Comparison of ENCODE assay signal across 37 cellular contexts in genomic region chr2:18122544-18123210, GRCh38.
"Had no signal": no experiment of that assay in that cellular context is flagged by ENCODE, and none has a peak within 500 bp of the region (broad histone marks: within the 10 kb centered on the region; RNA-seq: fewer than 3 reads in every experiment).

No MANE protein-coding gene starts in this region.

- ATAC-seq: activated CD4-positive, alpha-beta T cell treated with anti-CD3 and anti-CD28 coated beads for 36 hours; activated CD4-positive, CD25-positive, alpha-beta regulatory T cell treated with anti-CD3 and anti-CD28 coated beads, Interleukin-2, amount 50 U/mL, for 24 hours; activated CD8-positive, alpha-beta memory T cell treated with anti-CD3 and anti-CD28 coated beads, Interleukin-2, amount 10 ng/mL, durations not matched to agents 7 days and 5 days; activated CD8-positive, alpha-beta T cell treated with anti-CD3 and anti-CD28 coated beads, Interleukin-2, amount 10 ng/mL, durations not matched to agents 7 days and 5 days; activated naive CD8-positive, alpha-beta T cell treated with anti-CD3 and anti-CD28 coated beads, Interleukin-2, amount 50 U/mL, for 24 hours; WTC11 had no signal

- H3K4me1 Mint-ChIP-seq: activated CD4-positive, alpha-beta memory T cell treated with anti-CD3 and anti-CD28 coated beads, Interleukin-2, amount 10 ng/mL, durations not matched to agents 7 days and 5 days; activated CD4-positive, alpha-beta T cell treated with anti-CD3 and anti-CD28 coated beads for 36 hours; activated CD8-positive, alpha-beta memory T cell treated with anti-CD3 and anti-CD28 coated beads, Interleukin-2, amount 10 ng/mL, durations not matched to agents 7 days and 5 days; activated naive CD4-positive, alpha-beta T cell treated with anti-CD3 and anti-CD28 coated beads, Interleukin-2, amount 10 ng/mL, durations not matched to agents 7 days and 5 days; activated naive CD4-positive, alpha-beta T cell treated with anti-CD3 and anti-CD28 coated beads, Interleukin-2, amount 50 U/mL, for 24 hours; activated naive CD8-positive, alpha-beta T cell treated with anti-CD3 and anti-CD28 coated beads, Interleukin-2, amount 10 ng/mL, durations not matched to agents 7 days and 5 days; activated naive CD8-positive, alpha-beta T cell treated with anti-CD3 and anti-CD28 coated beads, Interleukin-2, amount 50 U/mL, for 24 hours; central memory CD8-positive, alpha-beta T cell; WTC11 had no signal

- H3K27ac Mint-ChIP-seq: activated CD4-positive, alpha-beta memory T cell treated with anti-CD3 and anti-CD28 coated beads, Interleukin-2, amount 10 ng/mL, durations not matched to agents 7 days and 5 days; activated CD4-positive, alpha-beta T cell treated with anti-CD3 and anti-CD28 coated beads for 36 hours; activated CD8-positive, alpha-beta memory T cell treated with anti-CD3 and anti-CD28 coated beads, Interleukin-2, amount 10 ng/mL, durations not matched to agents 7 days and 5 days; activated CD8-positive, alpha-beta T cell treated with anti-CD3 and anti-CD28 coated beads, Interleukin-2, amount 10 ng/mL, durations not matched to agents 7 days and 5 days; activated naive CD4-positive, alpha-beta T cell treated with anti-CD3 and anti-CD28 coated beads, Interleukin-2, amount 10 ng/mL, durations not matched to agents 7 days and 5 days; activated naive CD4-positive, alpha-beta T cell treated with anti-CD3 and anti-CD28 coated beads, Interleukin-2, amount 50 U/mL, for 24 hours; activated naive CD8-positive, alpha-beta T cell; activated naive CD8-positive, alpha-beta T cell treated with anti-CD3 and anti-CD28 coated beads, Interleukin-2, amount 10 ng/mL, durations not matched to agents 7 days and 5 days; activated naive CD8-positive, alpha-beta T cell treated with anti-CD3 and anti-CD28 coated beads, Interleukin-2, amount 50 U/mL, for 24 hours; activated T-cell treated with anti-CD3 and anti-CD28 coated beads, Interleukin-2, amount 50 U/mL, for 24 hours; activated T-helper 2 cell treated with anti-CD3 and anti-CD28 coated beads, Interferon-gamma antibody, Interleukin-2, Interleukin-4, amounts not matched to agents 10 μg/mL and 5 μg/mL and 100 μg/mL, durations not matched to agents 14 hours and 24 hours and 36 hours; T-helper 1 cell treated with Interleukin-12 subunit alpha and Interleukin-12 subunit beta and Interleukin-4 antibody, amounts not matched to agents 30 μg/mL and 1 μg/mL, for 36 hours; T-helper 2 cell treated with Interferon-gamma antibody and Interleukin-4, amounts not matched to agents 5 μg/mL and 100 μg/mL, for 36 hours; WTC11 had no signal

- H3K4me3 ChIP-seq: ascending aorta, cardiac muscle cell had no signal

- H3K27me3 Mint-ChIP-seq: activated CD4-positive, alpha-beta memory T cell treated with anti-CD3 and anti-CD28 coated beads, Interleukin-2, amount 10 ng/mL, durations not matched to agents 7 days and 5 days; activated naive CD4-positive, alpha-beta T cell treated with anti-CD3 and anti-CD28 coated beads, Interleukin-2, amount 10 ng/mL, durations not matched to agents 7 days and 5 days; activated naive CD8-positive, alpha-beta T cell treated with anti-CD3 and anti-CD28 coated beads, Interleukin-2, amount 10 ng/mL, durations not matched to agents 7 days and 5 days; brain; central memory CD8-positive, alpha-beta T cell had no signal

- H3K9me3 Mint-ChIP-seq: activated CD4-positive, alpha-beta memory T cell treated with anti-CD3 and anti-CD28 coated beads, Interleukin-2, amount 10 ng/mL, durations not matched to agents 7 days and 5 days; activated naive CD4-positive, alpha-beta T cell treated with anti-CD3 and anti-CD28 coated beads, Interleukin-2, amount 10 ng/mL, durations not matched to agents 7 days and 5 days; activated naive CD8-positive, alpha-beta T cell treated with anti-CD3 and anti-CD28 coated beads, Interleukin-2, amount 10 ng/mL, durations not matched to agents 7 days and 5 days; activated naive CD8-positive, alpha-beta T cell treated with anti-CD3 and anti-CD28 coated beads, Interleukin-2, amount 50 U/mL, for 24 hours; activated T-cell treated with anti-CD3 and anti-CD28 coated beads, Interleukin-2, amount 50 U/mL, for 24 hours; activated T-helper 2 cell treated with anti-CD3 and anti-CD28 coated beads, Interferon-gamma antibody, Interleukin-2, Interleukin-4, amounts not matched to agents 10 μg/mL and 5 μg/mL and 100 μg/mL, durations not matched to agents 14 hours and 24 hours and 36 hours; brain; central memory CD8-positive, alpha-beta T cell; T-helper 1 cell treated with Interleukin-12 subunit alpha and Interleukin-12 subunit beta and Interleukin-4 antibody, amounts not matched to agents 30 μg/mL and 1 μg/mL, for 36 hours; T-helper 2 cell treated with Interferon-gamma antibody and Interleukin-4, amounts not matched to agents 5 μg/mL and 100 μg/mL, for 36 hours; WTC11 had no signal

- DNase-seq: activated CD4-positive, alpha-beta memory T cell treated with anti-CD3 and anti-CD28 coated beads, Interleukin-2, amount 10 ng/mL, durations not matched to agents 7 days and 5 days; activated CD4-positive, alpha-beta T cell treated with anti-CD3 and anti-CD28 coated beads for 1 hour; activated CD4-positive, alpha-beta T cell treated with anti-CD3 and anti-CD28 coated beads for 36 hours; activated CD4-positive, alpha-beta T cell treated with anti-CD3 and anti-CD28 coated beads for 48 hours; activated CD4-positive, alpha-beta T cell treated with anti-CD3 and anti-CD28 coated beads, Interleukin-2, amount 50 U/mL, for 48 hours; activated CD4-positive, CD25-positive, alpha-beta regulatory T cell; activated CD8-positive, alpha-beta memory T cell treated with anti-CD3 and anti-CD28 coated beads for 24 hours; activated CD8-positive, alpha-beta memory T cell treated with anti-CD3 and anti-CD28 coated beads, Interleukin-2, amount 10 ng/mL, durations not matched to agents 7 days and 5 days; activated CD8-positive, alpha-beta memory T cell treated with anti-CD3 and anti-CD28 coated beads, Interleukin-2, amount 50 U/mL, for 48 hours; activated CD8-positive, alpha-beta T cell treated with anti-CD3 and anti-CD28 coated beads, Interleukin-2, amount 10 ng/mL, durations not matched to agents 7 days and 5 days; activated effector memory CD4-positive, alpha-beta T cell treated with Interleukin-2 at 50 U/mL for 16 hours; activated gamma-delta T cell; activated naive CD4-positive, alpha-beta T cell treated with anti-CD3 and anti-CD28 coated beads, Interleukin-2, amount 10 ng/mL, durations not matched to agents 7 days and 5 days; activated naive CD4-positive, alpha-beta T cell treated with Interleukin-2 at 50 U/mL for 16 hours; activated naive CD8-positive, alpha-beta T cell treated with anti-CD3 and anti-CD28 coated beads, Interleukin-2, amount 10 ng/mL, durations not matched to agents 7 days and 5 days; activated naive CD8-positive, alpha-beta T cell treated with anti-CD3 and anti-CD28 coated beads, Interleukin-2, amount 50 U/mL, for 24 hours; activated T-cell treated with anti-CD3 and anti-CD28 coated beads, Interleukin-2, amount 50 U/mL, for 24 hours; activated T-cell treated with anti-CD3 and anti-CD28 coated beads, Interleukin-2, amount 50 U/mL, for 48 hours; amygdala; anterior cingulate cortex; caudate nucleus; cerebellar nuclear complex; T-helper 1 cell; T-helper 2 cell; T-helper 9 cell; WERI-Rb-1 had no signal

- H3K4me3 Mint-ChIP-seq: activated CD4-positive, alpha-beta memory T cell treated with anti-CD3 and anti-CD28 coated beads, Interleukin-2, amount 10 ng/mL, durations not matched to agents 7 days and 5 days; activated CD4-positive, alpha-beta T cell treated with anti-CD3 and anti-CD28 coated beads for 36 hours; activated CD8-positive, alpha-beta memory T cell treated with anti-CD3 and anti-CD28 coated beads, Interleukin-2, amount 10 ng/mL, durations not matched to agents 7 days and 5 days; activated CD8-positive, alpha-beta T cell treated with anti-CD3 and anti-CD28 coated beads, Interleukin-2, amount 10 ng/mL, durations not matched to agents 7 days and 5 days; activated naive CD4-positive, alpha-beta T cell treated with anti-CD3 and anti-CD28 coated beads, Interleukin-2, amount 10 ng/mL, durations not matched to agents 7 days and 5 days; activated naive CD4-positive, alpha-beta T cell treated with anti-CD3 and anti-CD28 coated beads, Interleukin-2, amount 50 U/mL, for 24 hours; activated naive CD8-positive, alpha-beta T cell; activated naive CD8-positive, alpha-beta T cell treated with anti-CD3 and anti-CD28 coated beads, Interleukin-2, amount 10 ng/mL, durations not matched to agents 7 days and 5 days; activated naive CD8-positive, alpha-beta T cell treated with anti-CD3 and anti-CD28 coated beads, Interleukin-2, amount 50 U/mL, for 24 hours; activated T-cell treated with anti-CD3 and anti-CD28 coated beads, Interleukin-2, amount 50 U/mL, for 24 hours; brain; central memory CD8-positive, alpha-beta T cell; T-helper 1 cell treated with Interleukin-12 subunit alpha and Interleukin-12 subunit beta and Interleukin-4 antibody, amounts not matched to agents 30 μg/mL and 1 μg/mL, for 36 hours; T-helper 2 cell treated with Interferon-gamma antibody and Interleukin-4, amounts not matched to agents 5 μg/mL and 100 μg/mL, for 36 hours; WTC11 had no signal

- H3K36me3 Mint-ChIP-seq: activated CD8-positive, alpha-beta memory T cell treated with anti-CD3 and anti-CD28 coated beads, Interleukin-2, amount 10 ng/mL, durations not matched to agents 7 days and 5 days; activated naive CD4-positive, alpha-beta T cell treated with anti-CD3 and anti-CD28 coated beads, Interleukin-2, amount 10 ng/mL, durations not matched to agents 7 days and 5 days; activated naive CD4-positive, alpha-beta T cell treated with anti-CD3 and anti-CD28 coated beads, Interleukin-2, amount 50 U/mL, for 24 hours; activated naive CD8-positive, alpha-beta T cell; activated naive CD8-positive, alpha-beta T cell treated with anti-CD3 and anti-CD28 coated beads, Interleukin-2, amount 10 ng/mL, durations not matched to agents 7 days and 5 days; brain; WTC11 had no signal
